14 cellular contexts compared by ENCODE assay signal in genomic region chr1:50347933-50348332, GRCh38.
DNase-seq lines count a peak whose midpoint lies in the region; ATAC-seq and TF ChIP-seq lines count a peak whose summit lies in the region.
"Had no signal": no experiment of that assay in that cellular context is flagged by ENCODE, and none has a peak within 500 bp of the region (broad histone marks: within the 10 kb centered on the region; RNA-seq: fewer than 3 reads in every experiment).

No MANE protein-coding gene starts in this region.

- peaks cover 4% of the 10 kb centered on the region for H3K27me3 Mint-ChIP-seq in nephron progenitor cell (ENCODE audit: low read depth, poor library complexity)

- ATAC-seq in heart left ventricle: no peak
- peak; percentile 3 for ATAC-seq in GM19035 (IDR thresholded peaks at IDR 0.05; ENCODE audit: unreplicated experiment)
- ATAC-seq in Panc1: 0 out of 2 replicates have a peak, but pooled peaks have one; percentile 5
- no peak for ATAC-seq in GM21529 (IDR thresholded peaks at IDR 0.05; ENCODE audit: unreplicated experiment)
- ATAC-seq: CD8-positive, alpha-beta T cell had no signal

- no peak for TF ChIP-seq POLR2A in heart left ventricle (IDR thresholded peaks at IDR 0.05)
- no peak for TF ChIP-seq POLR2A in thyroid gland (IDR thresholded peaks at IDR 0.05)

- H3K27ac Mint-ChIP-seq in nephron progenitor cell: no peak overlapping the region
- H3K27ac Mint-ChIP-seq: CD4-positive, CD25-positive, alpha-beta regulatory T cell; CD8-positive, alpha-beta T cell had no signal

- intact Hi-C loops in heart left ventricle (cut with DNase I): loop anchor here in 5 of 10 donors (2.0 to 10.0 kb wide), 5 partner anchors 1671 to 1793 kb away; no protein-coding TSS in a partner anchor
- intact Hi-C loops in Panc1 (cut with micrococcal nuclease; ENCODE audit: unreplicated experiment): loop anchor here (5.0 kb wide), 1 partner anchor 1671 kb away; no protein-coding TSS in a partner anchor
- intact Hi-C loops in thyroid gland (cut with DNase I): no loop called here

- no peaks in the 10 kb centered on the region for H3K4me1 ChIP-seq in right atrium auricular region
- no peaks in the 10 kb centered on the region for H3K4me1 ChIP-seq in heart left ventricle
- no peaks in the 10 kb centered on the region for H3K4me1 ChIP-seq in Panc1 (ENCODE audit: control insufficient read depth, insufficient read depth, low read length)
- no peaks in the 10 kb centered on the region for H3K4me1 ChIP-seq in thyroid gland
- H3K4me1 ChIP-seq: A549, Caco-2 had no signal

- H3K4me3 Mint-ChIP-seq in nephron progenitor cell: no peak overlapping the region
- H3K4me3 Mint-ChIP-seq: CD4-positive, CD25-positive, alpha-beta regulatory T cell; CD8-positive, alpha-beta T cell had no signal

- TF ChIP-seq CTCF in right atrium auricular region (IDR thresholded peaks at IDR 0.05) (no peak), heart left ventricle (IDR thresholded peaks at IDR 0.05) (no peak), Panc1 (IDR thresholded peaks at IDR 0.05) (no peak), nephron progenitor cell (IDR thresholded peaks at IDR 0.05) (no peak), thyroid gland (IDR thresholded peaks at IDR 0.05) (no peak)

- H3K4me3 ChIP-seq in right atrium auricular region: no peak overlapping the region
- H3K4me3 ChIP-seq in heart left ventricle: no peak overlapping the region
- no peak overlapping the region for H3K4me3 ChIP-seq in Panc1 (ENCODE audit: low read depth in 2 of 2, low read length in 2 of 2)
- no peak overlapping the region for H3K4me3 ChIP-seq in thyroid gland (replicated peaks in 1 of 3)
- H3K4me3 ChIP-seq: A549, GM12878 had no signal

- H3K9me3 Mint-ChIP-seq in nephron progenitor cell: peaks cover 8% of the 10 kb centered on the region

- POLR2A ChIA-PET in Panc1 (lab: Charles Lee): no interaction called here

- WGBS in heart left ventricle, 4 donors: 52 to 68% (median 60%) methylated on average over 6 of the region's 6 CpGs
- 73 to 76% methylated on average over 6 of the region's 6 CpGs for WGBS in thyroid gland, 2 donors

- BruUV-seq in Panc1 (replicated peaks; lab: Mats Ljungman, UMichigan): no TSS peak

- in situ Hi-C loops in Panc1 (cut with HindIII; ENCODE audit: low pct_unique_long_range_greater_than_20kb, low sequenced_read_pairs): no loop called here

- no peak overlapping the region for H3K27ac ChIP-seq in right atrium auricular region
- no peak overlapping the region for H3K27ac ChIP-seq in heart left ventricle
- H3K27ac ChIP-seq in Panc1 (ENCODE audit: low read length): no peak overlapping the region
- no peak overlapping the region for H3K27ac ChIP-seq in thyroid gland
- H3K27ac ChIP-seq: A549, C4-2B had no signal

- H3K27me3 ChIP-seq in right atrium auricular region (no peaks in the 10 kb centered on the region), heart left ventricle (peaks cover 0 to 46% (median 9%) of the 10 kb centered on the region in 9 donors), Panc1 (ENCODE audit: control insufficient read depth, insufficient read depth, low read length) (peaks cover 15% of the 10 kb centered on the region), thyroid gland (no peaks in the 10 kb centered on the region)
- H3K27me3 ChIP-seq: BE2C had no signal

- no peaks in the 10 kb centered on the region for H3K4me1 Mint-ChIP-seq in nephron progenitor cell
- H3K4me1 Mint-ChIP-seq: CD4-positive, CD25-positive, alpha-beta regulatory T cell had no signal

- H3K36me3 ChIP-seq in right atrium auricular region (no peaks in the 10 kb centered on the region), heart left ventricle (no peaks in the 10 kb centered on the region), Panc1 (ENCODE audit: control insufficient read depth, insufficient read depth, low read length) (no peaks in the 10 kb centered on the region), thyroid gland (no peaks in the 10 kb centered on the region)
- H3K36me3 ChIP-seq: BE2C had no signal

- CTCF ChIA-PET in Panc1 (lab: Charles Lee): interaction anchor here (0.7 kb wide), 1 partner anchor 11 kb away, joined by 3 read pairs; no protein-coding TSS in a partner anchor

- H3K9me3 ChIP-seq in right atrium auricular region: peaks cover 0 to 7% of the 10 kb centered on the region in 2 donors
- H3K9me3 ChIP-seq in heart left ventricle: peaks cover 0 to 10% (median 0%) of the 10 kb centered on the region in 12 donors
- no peaks in the 10 kb centered on the region for H3K9me3 ChIP-seq in Panc1 (ENCODE audit: control insufficient read depth, insufficient read depth, low read depth, low read length)
- H3K9me3 ChIP-seq in thyroid gland: no peaks in the 10 kb centered on the region
- H3K9me3 ChIP-seq: A549, BE2C, Caco-2 had no signal

- DNase-seq in right atrium auricular region (ENCODE audit: low spot score): peak; percentile 18
- DNase-seq in heart left ventricle: no peak
- DNase-seq in Panc1 (ENCODE audit: low read depth, low spot score): no peak
- DNase-seq in nephron progenitor cell: no peak
- no peak for DNase-seq in thyroid gland

- no peaks in the 10 kb centered on the region for H3K36me3 Mint-ChIP-seq in nephron progenitor cell (ENCODE audit: low read depth)
- H3K36me3 Mint-ChIP-seq: CD4-positive, CD25-positive, alpha-beta regulatory T cell; CD8-positive, alpha-beta T cell had no signal

Comparison
In these comparisons a context has a peak if more than half of its experiments do, and no peak if none do; other contexts are left out.
1. ATAC-seq: peak in GM19035 (single experiment) and Panc1 (single experiment); none in heart left ventricle (0 of 4) and GM21529 (single experiment).